In genomic region chr3:82761858-82762257, GRCh38 we compare ENCODE assay signal across 34 cellular contexts.
"Had no signal": no experiment of that assay in that cellular context is flagged by ENCODE, and none has a peak within 500 bp of the region (broad histone marks: within the 10 kb centered on the region; RNA-seq: fewer than 3 reads in every experiment).

No MANE protein-coding gene starts in this region.

- H3K36me3 ChIP-seq: MG63 had no signal

- DNase-seq: Karpas-422, Kasumi-1, MG63, MM.1S, MV-4-11, NCI-H1048, NCI-H1092, NCI-H1092 treated with DMSO at 0.1 percent for 48 hours, NCI-H1105, NCI-H1105 treated with DMSO at 0.1 percent for 48 hours, NCI-H1417 treated with DMSO at 0.1 percent for 48 hours, NCI-H1436, NCI-H1436 treated with DMSO at 0.1 percent for 48 hours, NCI-H1694, NCI-H1694 treated with DMSO at 0.1 percent for 48 hours, NCI-H187, NCI-H187 treated with DMSO at 0.1 percent for 48 hours, NCI-H1930, NCI-H2029, NCI-H2029 treated with DMSO at 0.1 percent for 48 hours, NCI-H2081 treated with DMSO at 0.1 percent for 48 hours, NCI-H2107, NCI-H2171, NCI-H2171 treated with DMSO at 0.1 percent for 48 hours, NCI-H2227 treated with DMSO at 0.1 percent for 48 hours, NCI-H226, NCI-H345, NCI-H446, NCI-H446 treated with DMSO at 0.1 percent for 48 hours, NCI-H510A, NCI-H510A treated with DMSO at 0.1 percent for 48 hours, NCI-H524, NCI-H524 treated with DMSO at 0.1 percent for 48 hours, NCI-H526 had no signal

- H3K27me3 ChIP-seq: MG63 had no signal

- H3K4me3 ChIP-seq: MG63 had no signal

- H3K9me3 ChIP-seq: MG63 had no signal
